1 cellular context compared by ENCODE assay signal in genomic region chr12:2959508-2960431, GRCh38.
TF ChIP-seq lines count a peak whose summit lies in the region.

No MANE protein-coding gene starts in this region.

TF ChIP-seq in HepG2, 621 proteins besides CTCF, POLR2A, EP300 and RAD21 (continued from another document and continues in another):
- peak; percentile 94 for TF ChIP-seq ZNF687 (CRISPR knock-in tag; IDR thresholded peaks at IDR 0.05)
- TF ChIP-seq BHLHE40 (IDR thresholded peaks at IDR 0.05; ENCODE audit: low read length): peak; percentile 62; the same call in 1 of the 2 replicates
- TF ChIP-seq HDAC2 (CRISPR knock-in tag; IDR thresholded peaks at IDR 0.05): 0 out of 2 replicates have a peak, but pooled peaks have one; percentile 20
- TF ChIP-seq NFE2L1 (CRISPR knock-in tag; IDR thresholded peaks at IDR 0.05; ENCODE audit: borderline replicate concordance): no peak
- no peak for TF ChIP-seq ISX (CRISPR knock-in tag; conservative IDR thresholded peaks at IDR 0.05)
- peak; percentile 84; the same call in 1 of the 2 replicates for TF ChIP-seq TMF1 (CRISPR knock-in tag; IDR thresholded peaks at IDR 0.05; ENCODE audit: low read depth)
- peak; percentile 59; the same call in 1 of the 2 replicates for TF ChIP-seq MXD4 (CRISPR knock-in tag; IDR thresholded peaks at IDR 0.05)
- TF ChIP-seq ZNF354B (CRISPR knock-in tag; IDR thresholded peaks at IDR 0.05): no peak
- no peak for TF ChIP-seq KDM3A (CRISPR knock-in tag; IDR thresholded peaks at IDR 0.05; ENCODE audit: low read depth)
- no peak for TF ChIP-seq KAT8 (CRISPR knock-in tag; IDR thresholded peaks at IDR 0.05)
- TF ChIP-seq, protein P1, sequence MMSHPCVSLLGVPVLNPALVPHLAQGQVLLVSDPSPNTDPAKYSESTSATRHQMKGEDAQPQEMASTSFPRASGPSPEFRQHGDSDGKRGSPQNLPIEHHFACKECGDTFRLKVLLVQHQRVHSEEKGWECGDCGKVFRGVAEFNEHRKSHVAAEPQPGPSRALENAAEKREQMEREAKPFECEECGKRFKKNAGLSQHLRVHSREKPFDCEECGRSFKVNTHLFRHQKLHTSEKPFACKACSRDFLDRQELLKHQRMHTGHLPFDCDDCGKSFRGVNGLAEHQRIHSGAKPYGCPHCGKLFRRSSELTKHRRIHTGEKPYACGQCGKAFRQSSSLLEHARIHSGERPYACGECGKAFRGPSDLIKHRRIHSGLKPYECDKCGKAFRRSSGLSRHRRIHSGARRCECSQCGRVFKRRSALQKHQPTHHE (CRISPR knock-in tag; IDR thresholded peaks at IDR 0.05; ENCODE audit: borderline replicate concordance): 0 out of 2 replicates have a peak, but pooled peaks have one; percentile 17
- no peak for TF ChIP-seq CEBPG (CRISPR knock-in tag; IDR thresholded peaks at IDR 0.05)
- no peak for TF ChIP-seq SMARCE1 (IDR thresholded peaks at IDR 0.05; ENCODE audit: borderline replicate concordance)
- no peak for TF ChIP-seq ZNF256 (CRISPR knock-in tag; conservative IDR thresholded peaks at IDR 0.05)
- peak; percentile 62; the same call in 1 of the 2 replicates for TF ChIP-seq MTA1 (CRISPR knock-in tag; IDR thresholded peaks at IDR 0.05; ENCODE audit: borderline replicate concordance)
- no peak for TF ChIP-seq SCMH1 (CRISPR knock-in tag; IDR thresholded peaks at IDR 0.05; ENCODE audit: borderline replicate concordance)
- TF ChIP-seq NFATC3 (CRISPR knock-in tag; IDR thresholded peaks at IDR 0.05): no peak
- TF ChIP-seq, protein P2, sequence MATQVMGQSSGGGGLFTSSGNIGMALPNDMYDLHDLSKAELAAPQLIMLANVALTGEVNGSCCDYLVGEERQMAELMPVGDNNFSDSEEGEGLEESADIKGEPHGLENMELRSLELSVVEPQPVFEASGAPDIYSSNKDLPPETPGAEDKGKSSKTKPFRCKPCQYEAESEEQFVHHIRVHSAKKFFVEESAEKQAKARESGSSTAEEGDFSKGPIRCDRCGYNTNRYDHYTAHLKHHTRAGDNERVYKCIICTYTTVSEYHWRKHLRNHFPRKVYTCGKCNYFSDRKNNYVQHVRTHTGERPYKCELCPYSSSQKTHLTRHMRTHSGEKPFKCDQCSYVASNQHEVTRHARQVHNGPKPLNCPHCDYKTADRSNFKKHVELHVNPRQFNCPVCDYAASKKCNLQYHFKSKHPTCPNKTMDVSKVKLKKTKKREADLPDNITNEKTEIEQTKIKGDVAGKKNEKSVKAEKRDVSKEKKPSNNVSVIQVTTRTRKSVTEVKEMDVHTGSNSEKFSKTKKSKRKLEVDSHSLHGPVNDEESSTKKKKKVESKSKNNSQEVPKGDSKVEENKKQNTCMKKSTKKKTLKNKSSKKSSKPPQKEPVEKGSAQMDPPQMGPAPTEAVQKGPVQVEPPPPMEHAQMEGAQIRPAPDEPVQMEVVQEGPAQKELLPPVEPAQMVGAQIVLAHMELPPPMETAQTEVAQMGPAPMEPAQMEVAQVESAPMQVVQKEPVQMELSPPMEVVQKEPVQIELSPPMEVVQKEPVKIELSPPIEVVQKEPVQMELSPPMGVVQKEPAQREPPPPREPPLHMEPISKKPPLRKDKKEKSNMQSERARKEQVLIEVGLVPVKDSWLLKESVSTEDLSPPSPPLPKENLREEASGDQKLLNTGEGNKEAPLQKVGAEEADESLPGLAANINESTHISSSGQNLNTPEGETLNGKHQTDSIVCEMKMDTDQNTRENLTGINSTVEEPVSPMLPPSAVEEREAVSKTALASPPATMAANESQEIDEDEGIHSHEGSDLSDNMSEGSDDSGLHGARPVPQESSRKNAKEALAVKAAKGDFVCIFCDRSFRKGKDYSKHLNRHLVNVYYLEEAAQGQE (IDR thresholded peaks at IDR 0.05; ENCODE audit: borderline replicate concordance in 1 of 2, low read depth in 1 of 2, low read length in 2 of 2): no peak
- TF ChIP-seq RXRA (CRISPR knock-in tag; IDR thresholded peaks at IDR 0.05): peak; percentile 7; the same call in 1 of the 2 replicates
- TF ChIP-seq ZFAT (CRISPR knock-in tag; conservative IDR thresholded peaks at IDR 0.05): no peak
- TF ChIP-seq PPARG (CRISPR knock-in tag; conservative IDR thresholded peaks at IDR 0.05): no peak
- peak; percentile 77 for TF ChIP-seq HES4 (CRISPR knock-in tag; IDR thresholded peaks at IDR 0.05; ENCODE audit: borderline replicate concordance)
- no peak for TF ChIP-seq CBFB (CRISPR knock-in tag; IDR thresholded peaks at IDR 0.05)
- no peak for TF ChIP-seq CBX2 (IDR thresholded peaks at IDR 0.05; ENCODE audit: low read depth, low read length)
- TF ChIP-seq CBX2 (CRISPR knock-in tag; IDR thresholded peaks at IDR 0.05; ENCODE audit: low read depth): no peak
- no peak for TF ChIP-seq ZFP36L2 (CRISPR knock-in tag; IDR thresholded peaks at IDR 0.05)
- TF ChIP-seq ZSCAN22 (CRISPR knock-in tag; IDR thresholded peaks at IDR 0.05): peak; percentile 42; the same call in 1 of the 2 replicates
- TF ChIP-seq HBP1 (CRISPR knock-in tag; IDR thresholded peaks at IDR 0.05; ENCODE audit: low read depth): no peak
- TF ChIP-seq, protein P3, sequence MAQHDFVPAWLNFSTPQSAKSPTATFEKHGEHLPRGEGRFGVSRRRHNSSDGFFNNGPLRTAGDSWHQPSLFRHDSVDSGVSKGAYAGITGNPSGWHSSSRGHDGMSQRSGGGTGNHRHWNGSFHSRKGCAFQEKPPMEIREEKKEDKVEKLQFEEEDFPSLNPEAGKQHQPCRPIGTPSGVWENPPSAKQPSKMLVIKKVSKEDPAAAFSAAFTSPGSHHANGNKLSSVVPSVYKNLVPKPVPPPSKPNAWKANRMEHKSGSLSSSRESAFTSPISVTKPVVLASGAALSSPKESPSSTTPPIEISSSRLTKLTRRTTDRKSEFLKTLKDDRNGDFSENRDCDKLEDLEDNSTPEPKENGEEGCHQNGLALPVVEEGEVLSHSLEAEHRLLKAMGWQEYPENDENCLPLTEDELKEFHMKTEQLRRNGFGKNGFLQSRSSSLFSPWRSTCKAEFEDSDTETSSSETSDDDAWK (CRISPR knock-in tag; IDR thresholded peaks at IDR 0.05): no peak
- 0 out of 2 replicates have a peak, but pooled peaks have one; percentile 34 for TF ChIP-seq PRMT3 (CRISPR knock-in tag; IDR thresholded peaks at IDR 0.05; ENCODE audit: borderline replicate concordance, low read depth)
- TF ChIP-seq, protein P4, sequence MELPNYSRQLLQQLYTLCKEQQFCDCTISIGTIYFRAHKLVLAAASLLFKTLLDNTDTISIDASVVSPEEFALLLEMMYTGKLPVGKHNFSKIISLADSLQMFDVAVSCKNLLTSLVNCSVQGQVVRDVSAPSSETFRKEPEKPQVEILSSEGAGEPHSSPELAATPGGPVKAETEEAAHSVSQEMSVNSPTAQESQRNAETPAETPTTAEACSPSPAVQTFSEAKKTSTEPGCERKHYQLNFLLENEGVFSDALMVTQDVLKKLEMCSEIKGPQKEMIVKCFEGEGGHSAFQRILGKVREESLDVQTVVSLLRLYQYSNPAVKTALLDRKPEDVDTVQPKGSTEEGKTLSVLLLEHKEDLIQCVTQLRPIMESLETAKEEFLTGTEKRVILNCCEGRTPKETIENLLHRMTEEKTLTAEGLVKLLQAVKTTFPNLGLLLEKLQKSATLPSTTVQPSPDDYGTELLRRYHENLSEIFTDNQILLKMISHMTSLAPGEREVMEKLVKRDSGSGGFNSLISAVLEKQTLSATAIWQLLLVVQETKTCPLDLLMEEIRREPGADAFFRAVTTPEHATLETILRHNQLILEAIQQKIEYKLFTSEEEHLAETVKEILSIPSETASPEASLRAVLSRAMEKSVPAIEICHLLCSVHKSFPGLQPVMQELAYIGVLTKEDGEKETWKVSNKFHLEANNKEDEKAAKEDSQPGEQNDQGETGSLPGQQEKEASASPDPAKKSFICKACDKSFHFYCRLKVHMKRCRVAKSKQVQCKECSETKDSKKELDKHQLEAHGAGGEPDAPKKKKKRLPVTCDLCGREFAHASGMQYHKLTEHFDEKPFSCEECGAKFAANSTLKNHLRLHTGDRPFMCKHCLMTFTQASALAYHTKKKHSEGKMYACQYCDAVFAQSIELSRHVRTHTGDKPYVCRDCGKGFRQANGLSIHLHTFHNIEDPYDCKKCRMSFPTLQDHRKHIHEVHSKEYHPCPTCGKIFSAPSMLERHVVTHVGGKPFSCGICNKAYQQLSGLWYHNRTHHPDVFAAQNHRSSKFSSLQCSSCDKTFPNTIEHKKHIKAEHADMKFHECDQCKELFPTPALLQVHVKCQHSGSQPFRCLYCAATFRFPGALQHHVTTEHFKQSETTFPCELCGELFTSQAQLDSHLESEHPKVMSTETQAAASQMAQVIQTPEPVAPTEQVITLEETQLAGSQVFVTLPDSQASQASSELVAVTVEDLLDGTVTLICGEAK (IDR thresholded peaks at IDR 0.05): no peak
- TF ChIP-seq, protein P4 (CRISPR knock-in tag; IDR thresholded peaks at IDR 0.05): peak; percentile 75
- TF ChIP-seq, protein P5, sequence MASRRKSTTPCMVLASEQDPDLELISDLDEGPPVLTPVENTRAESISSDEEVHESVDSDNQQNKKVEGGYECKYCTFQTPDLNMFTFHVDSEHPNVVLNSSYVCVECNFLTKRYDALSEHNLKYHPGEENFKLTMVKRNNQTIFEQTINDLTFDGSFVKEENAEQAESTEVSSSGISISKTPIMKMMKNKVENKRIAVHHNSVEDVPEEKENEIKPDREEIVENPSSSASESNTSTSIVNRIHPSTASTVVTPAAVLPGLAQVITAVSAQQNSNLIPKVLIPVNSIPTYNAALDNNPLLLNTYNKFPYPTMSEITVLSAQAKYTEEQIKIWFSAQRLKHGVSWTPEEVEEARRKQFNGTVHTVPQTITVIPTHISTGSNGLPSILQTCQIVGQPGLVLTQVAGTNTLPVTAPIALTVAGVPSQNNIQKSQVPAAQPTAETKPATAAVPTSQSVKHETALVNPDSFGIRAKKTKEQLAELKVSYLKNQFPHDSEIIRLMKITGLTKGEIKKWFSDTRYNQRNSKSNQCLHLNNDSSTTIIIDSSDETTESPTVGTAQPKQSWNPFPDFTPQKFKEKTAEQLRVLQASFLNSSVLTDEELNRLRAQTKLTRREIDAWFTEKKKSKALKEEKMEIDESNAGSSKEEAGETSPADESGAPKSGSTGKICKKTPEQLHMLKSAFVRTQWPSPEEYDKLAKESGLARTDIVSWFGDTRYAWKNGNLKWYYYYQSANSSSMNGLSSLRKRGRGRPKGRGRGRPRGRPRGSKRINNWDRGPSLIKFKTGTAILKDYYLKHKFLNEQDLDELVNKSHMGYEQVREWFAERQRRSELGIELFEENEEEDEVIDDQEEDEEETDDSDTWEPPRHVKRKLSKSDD (CRISPR knock-in tag; IDR thresholded peaks at IDR 0.05; ENCODE audit: low read depth): no peak
- no peak for TF ChIP-seq ATM (IDR thresholded peaks at IDR 0.05; ENCODE audit: borderline replicate concordance)
- no peak for TF ChIP-seq CHD4 (IDR thresholded peaks at IDR 0.05; ENCODE audit: borderline replicate concordance, low read length)
- TF ChIP-seq TCF12 (IDR thresholded peaks at IDR 0.05): no peak
- TF ChIP-seq TCF12 (CRISPR knock-in tag; IDR thresholded peaks at IDR 0.05): no peak
